Comparison of ENCODE assay signal across 38 cellular contexts in the genomic region with DNA sequence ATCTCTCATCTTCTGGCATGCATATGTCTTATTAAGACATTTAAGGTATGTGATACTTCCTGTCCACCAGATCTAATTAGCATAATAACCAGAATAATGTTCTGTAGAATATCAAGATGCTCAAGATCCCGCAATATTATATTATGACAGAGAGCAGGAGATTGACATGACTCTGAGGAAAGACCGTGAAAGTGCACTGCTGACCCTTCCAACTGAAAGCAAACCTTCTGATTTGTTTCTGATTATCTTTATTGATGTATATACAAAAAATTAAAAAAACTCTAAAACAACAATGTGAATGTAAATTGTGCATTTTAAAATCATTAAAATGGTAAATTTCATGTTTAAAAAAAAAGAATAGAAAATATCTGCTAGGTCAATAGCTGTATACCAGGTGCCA.
"Had no signal": no experiment of that assay in that cellular context is flagged by ENCODE, and none has a peak within 500 bp of the region (broad histone marks: within the 10 kb centered on the region; RNA-seq: fewer than 3 reads in every experiment).

No MANE protein-coding gene starts in this region.

- H3K9me3 ChIP-seq: adrenal gland, ascending aorta, body of pancreas had no signal

- H3K36me3 Mint-ChIP-seq: activated naive CD4-positive, alpha-beta T cell treated with anti-CD3 and anti-CD28 coated beads, Interleukin-2, amount 10 ng/mL, durations not matched to agents 7 days and 5 days; activated naive CD8-positive, alpha-beta T cell treated with anti-CD3 and anti-CD28 coated beads for 36 hours; activated naive CD8-positive, alpha-beta T cell treated with anti-CD3 and anti-CD28 coated beads, Interleukin-2, amount 10 ng/mL, durations not matched to agents 7 days and 5 days; brain had no signal

- H3K9me3 Mint-ChIP-seq: activated naive CD4-positive, alpha-beta T cell treated with anti-CD3 and anti-CD28 coated beads for 36 hours; activated naive CD4-positive, alpha-beta T cell treated with anti-CD3 and anti-CD28 coated beads, Interleukin-2, amount 10 ng/mL, durations not matched to agents 7 days and 5 days; activated naive CD4-positive, alpha-beta T cell treated with anti-CD3 and anti-CD28 coated beads, Interleukin-2, amount 50 U/mL, for 24 hours; activated naive CD8-positive, alpha-beta T cell treated with anti-CD3 and anti-CD28 coated beads, Interleukin-2, amount 10 ng/mL, durations not matched to agents 7 days and 5 days; activated naive CD8-positive, alpha-beta T cell treated with anti-CD3 and anti-CD28 coated beads, Interleukin-2, amount 50 U/mL, for 24 hours; activated T-cell treated with anti-CD3 and anti-CD28 coated beads, Interleukin-2, amount 50 U/mL, for 24 hours; activated T-cell treated with anti-CD3 and anti-CD28 coated beads, Interleukin-2, amount 50 U/mL, for 4 hours; activated T-cell treated with anti-CD3 and anti-CD28 coated beads, Interleukin-2, amount 50 U/mL, for 72 hours; activated T-helper 1 cell treated with anti-CD3 and anti-CD28 coated beads, Interleukin-12 subunit alpha, Interleukin-12 subunit beta, Interleukin-2, Interleukin-4 antibody, amounts not matched to agents 30 ng/mL and 10 ng/mL and 1 ng/mL, durations not matched to agents 14 hours and 24 hours and 36 hours; central memory CD8-positive, alpha-beta T cell had no signal

- H3K27ac Mint-ChIP-seq: activated naive CD4-positive, alpha-beta T cell treated with anti-CD3 and anti-CD28 coated beads for 36 hours; activated naive CD4-positive, alpha-beta T cell treated with anti-CD3 and anti-CD28 coated beads, Interleukin-2, amount 10 ng/mL, durations not matched to agents 7 days and 5 days; activated naive CD4-positive, alpha-beta T cell treated with anti-CD3 and anti-CD28 coated beads, Interleukin-2, amount 50 U/mL, for 24 hours; activated naive CD4-positive, alpha-beta T cell treated with anti-CD3 and anti-CD28 coated beads, Interleukin-2, amount 50 U/mL, for 72 hours; activated naive CD8-positive, alpha-beta T cell; activated naive CD8-positive, alpha-beta T cell treated with anti-CD3 and anti-CD28 coated beads for 36 hours; activated naive CD8-positive, alpha-beta T cell treated with anti-CD3 and anti-CD28 coated beads, Interleukin-2, amount 10 ng/mL, durations not matched to agents 7 days and 5 days; activated naive CD8-positive, alpha-beta T cell treated with anti-CD3 and anti-CD28 coated beads, Interleukin-2, amount 50 U/mL, for 24 hours; activated T-cell treated with anti-CD3 and anti-CD28 coated beads, Interleukin-2, amount 50 U/mL, for 24 hours; activated T-cell treated with anti-CD3 and anti-CD28 coated beads, Interleukin-2, amount 50 U/mL, for 72 hours; activated T-helper 1 cell treated with anti-CD3 and anti-CD28 coated beads, Interleukin-12 subunit alpha, Interleukin-12 subunit beta, Interleukin-2, Interleukin-4 antibody, amounts not matched to agents 30 ng/mL and 10 ng/mL and 1 ng/mL, durations not matched to agents 14 hours and 24 hours and 36 hours; activated T-helper 17 cell treated with anti-CD3 and anti-CD28 coated beads, Interleukin-2, amount 50 U/mL, for 72 hours; activated T-helper 2 cell treated with anti-CD3 and anti-CD28 coated beads, Interferon-gamma antibody, Interleukin-2, Interleukin-4, amounts not matched to agents 10 μg/mL and 5 μg/mL and 100 μg/mL, durations not matched to agents 14 hours and 24 hours and 36 hours; brain had no signal

- H3K4me1 Mint-ChIP-seq: activated naive CD4-positive, alpha-beta T cell treated with anti-CD3 and anti-CD28 coated beads, Interleukin-2, amount 10 ng/mL, durations not matched to agents 7 days and 5 days; activated naive CD4-positive, alpha-beta T cell treated with anti-CD3 and anti-CD28 coated beads, Interleukin-2, amount 50 U/mL, for 24 hours; activated naive CD8-positive, alpha-beta T cell treated with anti-CD3 and anti-CD28 coated beads for 36 hours; activated naive CD8-positive, alpha-beta T cell treated with anti-CD3 and anti-CD28 coated beads, Interleukin-2, amount 10 ng/mL, durations not matched to agents 7 days and 5 days; activated naive CD8-positive, alpha-beta T cell treated with anti-CD3 and anti-CD28 coated beads, Interleukin-2, amount 50 U/mL, for 24 hours; activated T-helper 17 cell treated with anti-CD3 and anti-CD28 coated beads, Interleukin-2, amount 50 U/mL, for 72 hours; brain; central memory CD8-positive, alpha-beta T cell had no signal

- H3K27ac ChIP-seq: adrenal gland, ascending aorta, body of pancreas, brain microvascular endothelial cell, breast epithelium, cardiac muscle cell had no signal

- H3K4me3 ChIP-seq: adrenal gland, ascending aorta, body of pancreas, breast epithelium, cardiac muscle cell had no signal

- DNase-seq: activated effector memory CD4-positive, alpha-beta T cell treated with anti-CD3 and anti-CD28 coated beads, Interleukin-2, amount 50 U/mL, for 16 hours; activated effector memory CD4-positive, alpha-beta T cell treated with Interleukin-2 at 50 U/mL for 16 hours; activated gamma-delta T cell; activated gamma-delta T cell treated with Interleukin-2 at 50 U/mL for 16 hours; activated naive CD4-positive, alpha-beta T cell; activated naive CD4-positive, alpha-beta T cell treated with anti-CD3 and anti-CD28 coated beads for 36 hours; activated naive CD4-positive, alpha-beta T cell treated with anti-CD3 and anti-CD28 coated beads, Interleukin-2, amount 10 ng/mL, durations not matched to agents 7 days and 5 days; activated naive CD4-positive, alpha-beta T cell treated with anti-CD3 and anti-CD28 coated beads, Interleukin-2, amount 50 U/mL, for 16 hours; activated naive CD4-positive, alpha-beta T cell treated with Interleukin-2 at 50 U/mL for 16 hours; activated naive CD8-positive, alpha-beta T cell treated with anti-CD3 and anti-CD28 coated beads for 36 hours; activated naive CD8-positive, alpha-beta T cell treated with anti-CD3 and anti-CD28 coated beads, Interleukin-2, amount 10 ng/mL, durations not matched to agents 7 days and 5 days; activated naive CD8-positive, alpha-beta T cell treated with anti-CD3 and anti-CD28 coated beads, Interleukin-2, amount 50 U/mL, for 24 hours; activated T-cell treated with anti-CD3 and anti-CD28 coated beads, Interleukin-2, amount 50 U/mL, for 1 hour; activated T-cell treated with anti-CD3 and anti-CD28 coated beads, Interleukin-2, amount 50 U/mL, for 24 hours; activated T-cell treated with anti-CD3 and anti-CD28 coated beads, Interleukin-2, amount 50 U/mL, for 4 hours; activated T-cell treated with anti-CD3 and anti-CD28 coated beads, Interleukin-2, amount 50 U/mL, for 48 hours; activated T-cell treated with anti-CD3 and anti-CD28 coated beads, Interleukin-2, amount 50 U/mL, for 72 hours; adrenal gland; amniotic stem cell; amygdala; anterior cingulate cortex; aorta; body of pancreas; brain microvascular endothelial cell; caudate nucleus; central memory CD4-positive, alpha-beta T cell; cerebellar nuclear complex had no signal

- H3K36me3 ChIP-seq: adrenal gland, ascending aorta, brain microvascular endothelial cell, breast epithelium, cardiac muscle cell had no signal

- H3K27me3 ChIP-seq: adrenal gland, ascending aorta, body of pancreas, brain microvascular endothelial cell, breast epithelium, cardiac muscle cell had no signal

- ATAC-seq: activated naive CD4-positive, alpha-beta T cell treated with anti-CD3 and anti-CD28 coated beads, Interleukin-2, amount 50 U/mL, for 72 hours; activated naive CD8-positive, alpha-beta T cell treated with anti-CD3 and anti-CD28 coated beads, Interleukin-2, amount 50 U/mL, for 24 hours; activated T-cell treated with anti-CD3 and anti-CD28 coated beads, Interleukin-2, amount 50 U/mL, for 4 hours; activated T-cell treated with anti-CD3 and anti-CD28 coated beads, Interleukin-2, amount 50 U/mL, for 72 hours; activated T-helper 17 cell treated with anti-CD3 and anti-CD28 coated beads, Interleukin-2, amount 50 U/mL, for 72 hours; body of pancreas had no signal

- H3K27me3 Mint-ChIP-seq: activated naive CD4-positive, alpha-beta T cell treated with anti-CD3 and anti-CD28 coated beads, Interleukin-2, amount 10 ng/mL, durations not matched to agents 7 days and 5 days; activated naive CD4-positive, alpha-beta T cell treated with anti-CD3 and anti-CD28 coated beads, Interleukin-2, amount 50 U/mL, for 24 hours; activated naive CD8-positive, alpha-beta T cell; activated T-helper 17 cell treated with anti-CD3 and anti-CD28 coated beads, Interleukin-2, amount 50 U/mL, for 72 hours; central memory CD8-positive, alpha-beta T cell had no signal

- H3K4me3 Mint-ChIP-seq: activated naive CD4-positive, alpha-beta T cell treated with anti-CD3 and anti-CD28 coated beads for 36 hours; activated naive CD4-positive, alpha-beta T cell treated with anti-CD3 and anti-CD28 coated beads, Interleukin-2, amount 10 ng/mL, durations not matched to agents 7 days and 5 days; activated naive CD4-positive, alpha-beta T cell treated with anti-CD3 and anti-CD28 coated beads, Interleukin-2, amount 50 U/mL, for 24 hours; activated naive CD8-positive, alpha-beta T cell; activated naive CD8-positive, alpha-beta T cell treated with anti-CD3 and anti-CD28 coated beads for 36 hours; activated naive CD8-positive, alpha-beta T cell treated with anti-CD3 and anti-CD28 coated beads, Interleukin-2, amount 10 ng/mL, durations not matched to agents 7 days and 5 days; activated naive CD8-positive, alpha-beta T cell treated with anti-CD3 and anti-CD28 coated beads, Interleukin-2, amount 50 U/mL, for 24 hours; activated T-cell treated with anti-CD3 and anti-CD28 coated beads, Interleukin-2, amount 50 U/mL, for 24 hours; activated T-cell treated with anti-CD3 and anti-CD28 coated beads, Interleukin-2, amount 50 U/mL, for 4 hours; activated T-cell treated with anti-CD3 and anti-CD28 coated beads, Interleukin-2, amount 50 U/mL, for 72 hours; activated T-helper 1 cell treated with anti-CD3 and anti-CD28 coated beads, Interleukin-12 subunit alpha, Interleukin-12 subunit beta, Interleukin-2, Interleukin-4 antibody, amounts not matched to agents 30 ng/mL and 10 ng/mL and 1 ng/mL, durations not matched to agents 14 hours and 24 hours and 36 hours; activated T-helper 17 cell treated with anti-CD3 and anti-CD28 coated beads, Interleukin-2, amount 50 U/mL, for 72 hours; brain; central memory CD8-positive, alpha-beta T cell had no signal

- H3K4me1 ChIP-seq: adrenal gland, ascending aorta, body of pancreas, breast epithelium had no signal
